8 cellular contexts compared by ENCODE assay signal in genomic region chr7:139360210-139360947, GRCh38. TPM values are rescaled to one million over a fixed set of nuclear protein-coding genes. Genes with fewer than 3 reads are reported as not detected.
DNase-seq lines count a peak whose midpoint lies in the region; ATAC-seq and TF ChIP-seq lines count a peak whose summit lies in the region.

No MANE protein-coding gene starts in this region.

- no peaks in the 10 kb centered on the region for H3K9me3 Mint-ChIP-seq in endodermal cell

- H3K27me3 Mint-ChIP-seq in endodermal cell (ENCODE audit: insufficient read depth): no peaks in the 10 kb centered on the region

- peak overlapping the region; percentile 99 for H3K27ac Mint-ChIP-seq in endodermal cell

- TF ChIP-seq CTCF in endodermal cell (conservative IDR thresholded peaks at IDR 0.05): no peak

- H3K4me1 ChIP-seq in HUES6 (ENCODE audit: control insufficient read depth, insufficient read depth, low read length) (peaks cover 13% of the 10 kb centered on the region), NT2/D1 (ENCODE audit: insufficient read depth, insufficient read length) (no peaks in the 10 kb centered on the region), endodermal cell (ENCODE audit: control insufficient read depth, insufficient read depth, low read length) (peaks cover 9% of the 10 kb centered on the region), mesodermal cell (ENCODE audit: control insufficient read depth, insufficient read depth, low read length, poor library complexity, severe bottlenecking) (peaks cover 10% of the 10 kb centered on the region)

- H3K27me3 ChIP-seq in HUES6 (ENCODE audit: control insufficient read depth, insufficient read depth, low read length) (no peaks in the 10 kb centered on the region), NT2/D1 (ENCODE audit: insufficient read depth, insufficient read length) (no peaks in the 10 kb centered on the region), endodermal cell (ENCODE audit: control insufficient read depth, insufficient read depth, low read length, poor library complexity, severe bottlenecking) (no peaks in the 10 kb centered on the region)

- H3K9me3 ChIP-seq in HUES6 (ENCODE audit: control insufficient read depth, insufficient read depth, low read depth, low read length) (no peaks in the 10 kb centered on the region), NT2/D1 (ENCODE audit: insufficient read depth, low read length) (no peaks in the 10 kb centered on the region), endodermal cell (ENCODE audit: control insufficient read depth, low read length) (no peaks in the 10 kb centered on the region), mesodermal cell (ENCODE audit: control insufficient read depth, low read length) (no peaks in the 10 kb centered on the region)

- WGBS in endodermal cell (ENCODE audit: insufficient coverage in 1 of 2, insufficient read length in 1 of 2), 2 experiments: 0% methylated on average over 7 to 47 of the region's 47 CpGs
- WGBS in mesodermal cell (ENCODE audit: insufficient coverage in 2 of 2), 2 experiments: 0% methylated on average over 19 to 27 of the region's 47 CpGs

- DNase-seq in D341Med (ENCODE audit: low spot score): peak; percentile 97
- DNase-seq in NT2/D1 (ENCODE audit: low read depth, low spot score): peak; percentile 95
- DNase-seq in activated CD8-positive, alpha-beta memory T cell treated with anti-CD3 and anti-CD28 coated beads, Interleukin-2, amount 50 U/mL, for 4 hours: peak; percentile 98
- peak; percentile 100 for DNase-seq in endodermal cell
- peak; percentile 95 for DNase-seq in stimulated activated CD8-positive, alpha-beta memory T cell treated with anti-CD3 and anti-CD28 coated beads, Interleukin-15, amount 100 ng/mL, for 1 hour (ENCODE audit: low read depth)

- H3K4me3 ChIP-seq in HUES6 (ENCODE audit: low read depth, low read length) (peak overlapping the region; percentile 99), NT2/D1 (ENCODE audit: insufficient read length, low read depth) (peak overlapping the region; percentile 96), endodermal cell (ENCODE audit: low read length) (peak overlapping the region; percentile 95), mesodermal cell (ENCODE audit: extremely low read depth, insufficient read depth, low read length, poor library complexity, severe bottlenecking) (peak overlapping the region; percentile 85)

- H3K9ac ChIP-seq in HUES6 (ENCODE audit: low read length): peak overlapping the region; percentile 98
- peak overlapping the region; percentile 99 for H3K9ac ChIP-seq in NT2/D1 (ENCODE audit: insufficient read length, low read depth)
- H3K9ac ChIP-seq in endodermal cell (ENCODE audit: extremely low read depth, low read length, poor library complexity, severe bottlenecking): peak overlapping the region; percentile 92

- peak; percentile 66 for ATAC-seq in GM21423 (IDR thresholded peaks at IDR 0.05; ENCODE audit: unreplicated experiment)

- H3K36me3 ChIP-seq in HUES6 (ENCODE audit: control insufficient read depth, insufficient read depth, low read length): peaks cover 10% of the 10 kb centered on the region
- H3K36me3 ChIP-seq in NT2/D1 (ENCODE audit: insufficient read depth, insufficient read length, low read length): peaks cover 23% of the 10 kb centered on the region
- H3K36me3 ChIP-seq in endodermal cell (ENCODE audit: control insufficient read depth, insufficient read depth, low read length): peaks cover 19% of the 10 kb centered on the region
- peaks cover 23% of the 10 kb centered on the region for H3K36me3 ChIP-seq in mesodermal cell (ENCODE audit: control insufficient read depth, insufficient read depth, low read length)

- peak overlapping the region; percentile 97 for H3K4me3 Mint-ChIP-seq in endodermal cell

- peaks cover 16% of the 10 kb centered on the region for H3K4me1 Mint-ChIP-seq in endodermal cell

- peak overlapping the region; percentile 90 for H3K27ac ChIP-seq in HUES6 (ENCODE audit: low read depth, low read length)
- peak overlapping the region; percentile 95 for H3K27ac ChIP-seq in endodermal cell (ENCODE audit: low read depth, low read length)
- peak overlapping the region; percentile 96 for H3K27ac ChIP-seq in mesodermal cell (ENCODE audit: low read depth, low read length, severe bottlenecking)

- peaks cover 13% of the 10 kb centered on the region for H3K36me3 Mint-ChIP-seq in endodermal cell (ENCODE audit: low read depth)

RNA-seq across cellular contexts. Expression of gene LUC7L2, which starts 0.7 kb away (rescaled TPM):
- total RNA-seq in endodermal cell: 10 to 100 TPM; 71.0 to 76.0 TPM
- 74.0 TPM for polyA plus RNA-seq in endodermal cell (2013, experiment 1 of 2)
- polyA plus RNA-seq in endodermal cell (2013, experiment 2 of 2): 62.3 TPM
- 60.0 TPM for polyA plus RNA-seq in mesodermal cell (2013, experiment 1 of 2)
- polyA plus RNA-seq in mesodermal cell (2013, experiment 2 of 2): 57.4 TPM

RNA-seq across cellular contexts. Expression of gene FMC1, which starts 19.2 kb away (rescaled TPM):
- total RNA-seq in endodermal cell: 10 to 100 TPM; 10.8 to 17.1 TPM
- 40.8 TPM for polyA plus RNA-seq in endodermal cell (2013, experiment 1 of 2)
- polyA plus RNA-seq in endodermal cell (2013, experiment 2 of 2): 40.9 TPM
- 34.2 TPM for polyA plus RNA-seq in mesodermal cell (2013, experiment 1 of 2)
- polyA plus RNA-seq in mesodermal cell (2013, experiment 2 of 2): 46.7 TPM

Comparison
In these comparisons a context has a peak if more than half of its experiments do, and no peak if none do; other contexts are left out.
1. Peak in every context shown above with its lines: DNase-seq, ATAC-seq, H3K4me3 ChIP-seq and H3K27ac ChIP-seq.